Comparison of ENCODE assay signal across 12 cellular contexts in genomic region chr10:110392860-110393732, GRCh38.
DNase-seq lines count a peak whose midpoint lies in the region; ATAC-seq, FAIRE-seq and TF ChIP-seq lines count a peak whose summit lies in the region.
"Had no signal": no experiment of that assay in that cellular context is flagged by ENCODE, and none has a peak within 500 bp of the region (broad histone marks: within the 10 kb centered on the region; RNA-seq: fewer than 3 reads in every experiment).

No MANE protein-coding gene starts in this region.

- H3K4me1 ChIP-seq in left ventricle myocardium inferior = peaks cover 20% of the 10 kb centered on the region
- peaks cover 33% of the 10 kb centered on the region for H3K4me1 ChIP-seq in adipocyte (ENCODE audit: control insufficient read depth, insufficient read depth, low read length)
- peaks cover 7 to 37% of the 10 kb centered on the region in 2 donors for H3K4me1 ChIP-seq in left lung

- no peaks in the 10 kb centered on the region for H3K27me3 ChIP-seq in left ventricle myocardium inferior (ENCODE audit: low read depth)
- no peaks in the 10 kb centered on the region for H3K27me3 ChIP-seq in adipocyte (replicated peaks; ENCODE audit: control insufficient read depth, insufficient read depth, low read length)
- H3K27me3 ChIP-seq in left lung = no peaks in the 10 kb centered on the region

- intact Hi-C loops in left ventricle myocardium superior (cut with micrococcal nuclease) = no loop called here
- intact Hi-C loops in left ventricle myocardium inferior (cut with micrococcal nuclease) = no loop called here
- intact Hi-C loops in left lung (cut with DNase I) = no loop called here

- no peaks in the 10 kb centered on the region for H3K36me3 ChIP-seq in left ventricle myocardium inferior
- no peaks in the 10 kb centered on the region for H3K36me3 ChIP-seq in adipocyte (ENCODE audit: control insufficient read depth, insufficient read depth, low read length, severe bottlenecking)
- no peaks in the 10 kb centered on the region for H3K36me3 ChIP-seq in left lung

- no peak for TF ChIP-seq POLR2A in GM18505 (IDR thresholded peaks at IDR 0.05; ENCODE audit: borderline replicate concordance, extremely low read depth, insufficient read depth, insufficient read length)

- H3K27ac ChIP-seq in left ventricle myocardium inferior (replicated peaks) (no peak overlapping the region), left lung (peak overlapping the region in 1 of 2 donors; percentile 37)
- H3K27ac ChIP-seq: SK-N-MC had no signal

- peak overlapping the region; percentile 44 for H3K9ac ChIP-seq in adipocyte (ENCODE audit: low read length)

- DNase-seq in left ventricle myocardium superior = no peak
- no peak for DNase-seq in left ventricle myocardium inferior
- DNase-seq in adipocyte (ENCODE audit: low read depth) = peak; percentile 46
- DNase-seq in left lung = no peak
- DNase-seq in urothelium cell line (ENCODE audit: low spot score) = no peak
- DNase-seq in NCI-H2029 (lab: John Stamatoyannopoulos, UW) = no peak
- DNase-seq: COR-L47; naive thymus-derived CD8-positive, alpha-beta T cell; NCI-H1436 had no signal

- H3K9me3 ChIP-seq in left ventricle myocardium inferior (replicated peaks) (no peaks in the 10 kb centered on the region), adipocyte (ENCODE audit: control insufficient read depth, low read length) (no peaks in the 10 kb centered on the region), left lung (no peaks in the 10 kb centered on the region)

- TF ChIP-seq CTCF in left ventricle myocardium inferior (IDR thresholded peaks at IDR 0.05; ENCODE audit: borderline replicate concordance) (no peak), left lung (IDR thresholded peaks at IDR 0.05) (no peak)

- H3K4me3 ChIP-seq in left ventricle myocardium inferior = no peak overlapping the region
- H3K4me3 ChIP-seq in adipocyte (ENCODE audit: low read length) = no peak overlapping the region
- H3K4me3 ChIP-seq in left lung = no peak overlapping the region
- H3K4me3 ChIP-seq: SK-N-MC had no signal

- peak; percentile 20 for FAIRE-seq in urothelium cell line (lab: Jason Lieb, UNC)

- ATAC-seq in left ventricle myocardium superior (peak; percentile 20), left lung (peak; percentile 43), GM18505 (IDR thresholded peaks at IDR 0.05; ENCODE audit: unreplicated experiment) (no peak), HG03280 (IDR thresholded peaks at IDR 0.05; ENCODE audit: unreplicated experiment) (no peak)
- ATAC-seq: naive thymus-derived CD8-positive, alpha-beta T cell had no signal

Comparison
In these comparisons a context has a peak if more than half of its experiments do, and no peak if none do; other contexts are left out.
1. ATAC-seq: peak in left ventricle myocardium superior (single experiment) and left lung (single experiment); none in GM18505 (single experiment) and HG03280 (single experiment).